7 cellular contexts compared by ENCODE assay signal in genomic region chr10:102675887-102676616, GRCh38. TPM values are rescaled to one million over a fixed set of nuclear protein-coding genes. Genes with fewer than 3 reads are reported as not detected.
DNase-seq lines count a peak whose midpoint lies in the region; ATAC-seq and TF ChIP-seq lines count a peak whose summit lies in the region.

No MANE protein-coding gene starts in this region.

- H3K27ac ChIP-seq in GM23338 (ENCODE audit: low read depth): 0 out of 2 replicates have a peak overlapping the region, but pooled peaks have one; percentile 50

- no peaks in the 10 kb centered on the region for H3K36me3 ChIP-seq in GM23338 (ENCODE audit: insufficient read depth)

- DNase-seq in GM23338 (ENCODE audit: low spot score): no peak
- peak; percentile 78 for DNase-seq in SKM-1 treated with dmso at 0.1 percent for 144 hours (lab: John Stamatoyannopoulos, UW; ENCODE audit: unreplicated experiment)
- peak; percentile 87 to 93 for DNase-seq in foreskin fibroblast
- DNase-seq in retinal pigment epithelial cell (ENCODE audit: low read depth): peak; percentile 65
- DNase-seq in NCI-H774 (lab: John Stamatoyannopoulos, UW): no peak
- no peak for DNase-seq in activated T-helper 2 cell treated with anti-CD3 and anti-CD28 coated beads, Interferon-gamma antibody, Interleukin-2, Interleukin-4, amounts not matched to agents 10 μg/mL and 5 μg/mL and 100 μg/mL, durations not matched to agents 14 hours and 24 hours and 36 hours (ENCODE audit: low spot score)
- no peak for DNase-seq in T-helper 9 cell

- H4K20me1 ChIP-seq in GM23338 (replicated peaks; ENCODE audit: insufficient read depth): no peaks in the 10 kb centered on the region; the same call in 1 of the 2 replicates

- TF ChIP-seq CTCF in GM23338 (conservative IDR thresholded peaks at IDR 0.05; ENCODE audit: low read depth in 2 of 2): no peak
- TF ChIP-seq CTCF in foreskin fibroblast (IDR thresholded peaks at IDR 0.05; ENCODE audit: low read depth, low read length): no peak
- TF ChIP-seq CTCF in retinal pigment epithelial cell (conservative IDR thresholded peaks at IDR 0.05; ENCODE audit: low read depth, low read length): no peak

- peak overlapping the region; percentile 40; the same call in 1 of the 2 replicates for H3K4me3 ChIP-seq in GM23338
- H3K4me3 ChIP-seq in foreskin fibroblast (ENCODE audit: low read depth in 1 of 2, low read length in 2 of 2): peak overlapping the region; percentile 18 to 31
- H3K4me3 ChIP-seq in retinal pigment epithelial cell (ENCODE audit: low read length): peak overlapping the region; percentile 14

- H3K4me2 ChIP-seq in GM23338: peak overlapping the region; percentile 72; the same call in 1 of the 2 replicates

- H3K36me3 Mint-ChIP-seq in GM23338 (ENCODE audit: low read depth): peaks cover 2% of the 10 kb centered on the region; the same call in 1 of the 3 replicates
- peaks cover 13% of the 10 kb centered on the region for H3K36me3 Mint-ChIP-seq in activated T-helper 2 cell treated with anti-CD3 and anti-CD28 coated beads, Interferon-gamma antibody, Interleukin-2, Interleukin-4, amounts not matched to agents 10 μg/mL and 5 μg/mL and 100 μg/mL, durations not matched to agents 14 hours and 24 hours and 36 hours (ENCODE audit: low read depth)

- H3K4me1 ChIP-seq in GM23338 (ENCODE audit: insufficient read depth): peaks cover 64% of the 10 kb centered on the region

- H3K9me2 ChIP-seq in GM23338 (ENCODE audit: insufficient read depth): no peaks in the 10 kb centered on the region

- no peak overlapping the region for H3K4me3 Mint-ChIP-seq in GM23338
- no peak overlapping the region for H3K4me3 Mint-ChIP-seq in activated T-helper 2 cell treated with anti-CD3 and anti-CD28 coated beads, Interferon-gamma antibody, Interleukin-2, Interleukin-4, amounts not matched to agents 10 μg/mL and 5 μg/mL and 100 μg/mL, durations not matched to agents 14 hours and 24 hours and 36 hours (ENCODE audit: low read depth)

- H3K27me3 Mint-ChIP-seq in GM23338 (ENCODE audit: insufficient read depth, low read depth, poor library complexity): peaks cover 25% of the 10 kb centered on the region
- no peaks in the 10 kb centered on the region for H3K27me3 Mint-ChIP-seq in activated T-helper 2 cell treated with anti-CD3 and anti-CD28 coated beads, Interferon-gamma antibody, Interleukin-2, Interleukin-4, amounts not matched to agents 10 μg/mL and 5 μg/mL and 100 μg/mL, durations not matched to agents 14 hours and 24 hours and 36 hours (ENCODE audit: low read depth)

- ATAC-seq in GM23338: no peak

- no peak overlapping the region for H3K27ac Mint-ChIP-seq in GM23338
- no peak overlapping the region for H3K27ac Mint-ChIP-seq in activated T-helper 2 cell treated with anti-CD3 and anti-CD28 coated beads, Interferon-gamma antibody, Interleukin-2, Interleukin-4, amounts not matched to agents 10 μg/mL and 5 μg/mL and 100 μg/mL, durations not matched to agents 14 hours and 24 hours and 36 hours

- no peaks in the 10 kb centered on the region for H3K27me3 ChIP-seq in GM23338 (ENCODE audit: insufficient read depth)

- no peak overlapping the region for H2AFZ ChIP-seq in GM23338

- H3F3A ChIP-seq in GM23338 (replicated peaks; ENCODE audit: low read depth): peaks cover 25% of the 10 kb centered on the region

- no peaks in the 10 kb centered on the region for H3K79me2 ChIP-seq in GM23338 (replicated peaks; ENCODE audit: insufficient read depth)

- H3K4me1 Mint-ChIP-seq in GM23338: peaks cover 70% of the 10 kb centered on the region
- H3K4me1 Mint-ChIP-seq in activated T-helper 2 cell treated with anti-CD3 and anti-CD28 coated beads, Interferon-gamma antibody, Interleukin-2, Interleukin-4, amounts not matched to agents 10 μg/mL and 5 μg/mL and 100 μg/mL, durations not matched to agents 14 hours and 24 hours and 36 hours (ENCODE audit: low read depth): peaks cover 30% of the 10 kb centered on the region

- no peaks in the 10 kb centered on the region for H3K9me3 Mint-ChIP-seq in GM23338
- no peaks in the 10 kb centered on the region for H3K9me3 Mint-ChIP-seq in activated T-helper 2 cell treated with anti-CD3 and anti-CD28 coated beads, Interferon-gamma antibody, Interleukin-2, Interleukin-4, amounts not matched to agents 10 μg/mL and 5 μg/mL and 100 μg/mL, durations not matched to agents 14 hours and 24 hours and 36 hours

- intact Hi-C loops in activated T-helper 2 cell treated with anti-CD3 and anti-CD28 coated beads, Interferon-gamma antibody, Interleukin-2, Interleukin-4, amounts not matched to agents 10 μg/mL and 5 μg/mL and 100 μg/mL, durations not matched to agents 14 hours and 24 hours and 36 hours (cut with micrococcal nuclease): loop anchor here (2.0 kb wide), 1 partner anchor 29 kb away; no protein-coding TSS in a partner anchor

TF ChIP-seq in GM23338, 12 proteins besides CTCF, POLR2A, EP300 and RAD21 (continues in another document):
- TF ChIP-seq, protein P1, sequence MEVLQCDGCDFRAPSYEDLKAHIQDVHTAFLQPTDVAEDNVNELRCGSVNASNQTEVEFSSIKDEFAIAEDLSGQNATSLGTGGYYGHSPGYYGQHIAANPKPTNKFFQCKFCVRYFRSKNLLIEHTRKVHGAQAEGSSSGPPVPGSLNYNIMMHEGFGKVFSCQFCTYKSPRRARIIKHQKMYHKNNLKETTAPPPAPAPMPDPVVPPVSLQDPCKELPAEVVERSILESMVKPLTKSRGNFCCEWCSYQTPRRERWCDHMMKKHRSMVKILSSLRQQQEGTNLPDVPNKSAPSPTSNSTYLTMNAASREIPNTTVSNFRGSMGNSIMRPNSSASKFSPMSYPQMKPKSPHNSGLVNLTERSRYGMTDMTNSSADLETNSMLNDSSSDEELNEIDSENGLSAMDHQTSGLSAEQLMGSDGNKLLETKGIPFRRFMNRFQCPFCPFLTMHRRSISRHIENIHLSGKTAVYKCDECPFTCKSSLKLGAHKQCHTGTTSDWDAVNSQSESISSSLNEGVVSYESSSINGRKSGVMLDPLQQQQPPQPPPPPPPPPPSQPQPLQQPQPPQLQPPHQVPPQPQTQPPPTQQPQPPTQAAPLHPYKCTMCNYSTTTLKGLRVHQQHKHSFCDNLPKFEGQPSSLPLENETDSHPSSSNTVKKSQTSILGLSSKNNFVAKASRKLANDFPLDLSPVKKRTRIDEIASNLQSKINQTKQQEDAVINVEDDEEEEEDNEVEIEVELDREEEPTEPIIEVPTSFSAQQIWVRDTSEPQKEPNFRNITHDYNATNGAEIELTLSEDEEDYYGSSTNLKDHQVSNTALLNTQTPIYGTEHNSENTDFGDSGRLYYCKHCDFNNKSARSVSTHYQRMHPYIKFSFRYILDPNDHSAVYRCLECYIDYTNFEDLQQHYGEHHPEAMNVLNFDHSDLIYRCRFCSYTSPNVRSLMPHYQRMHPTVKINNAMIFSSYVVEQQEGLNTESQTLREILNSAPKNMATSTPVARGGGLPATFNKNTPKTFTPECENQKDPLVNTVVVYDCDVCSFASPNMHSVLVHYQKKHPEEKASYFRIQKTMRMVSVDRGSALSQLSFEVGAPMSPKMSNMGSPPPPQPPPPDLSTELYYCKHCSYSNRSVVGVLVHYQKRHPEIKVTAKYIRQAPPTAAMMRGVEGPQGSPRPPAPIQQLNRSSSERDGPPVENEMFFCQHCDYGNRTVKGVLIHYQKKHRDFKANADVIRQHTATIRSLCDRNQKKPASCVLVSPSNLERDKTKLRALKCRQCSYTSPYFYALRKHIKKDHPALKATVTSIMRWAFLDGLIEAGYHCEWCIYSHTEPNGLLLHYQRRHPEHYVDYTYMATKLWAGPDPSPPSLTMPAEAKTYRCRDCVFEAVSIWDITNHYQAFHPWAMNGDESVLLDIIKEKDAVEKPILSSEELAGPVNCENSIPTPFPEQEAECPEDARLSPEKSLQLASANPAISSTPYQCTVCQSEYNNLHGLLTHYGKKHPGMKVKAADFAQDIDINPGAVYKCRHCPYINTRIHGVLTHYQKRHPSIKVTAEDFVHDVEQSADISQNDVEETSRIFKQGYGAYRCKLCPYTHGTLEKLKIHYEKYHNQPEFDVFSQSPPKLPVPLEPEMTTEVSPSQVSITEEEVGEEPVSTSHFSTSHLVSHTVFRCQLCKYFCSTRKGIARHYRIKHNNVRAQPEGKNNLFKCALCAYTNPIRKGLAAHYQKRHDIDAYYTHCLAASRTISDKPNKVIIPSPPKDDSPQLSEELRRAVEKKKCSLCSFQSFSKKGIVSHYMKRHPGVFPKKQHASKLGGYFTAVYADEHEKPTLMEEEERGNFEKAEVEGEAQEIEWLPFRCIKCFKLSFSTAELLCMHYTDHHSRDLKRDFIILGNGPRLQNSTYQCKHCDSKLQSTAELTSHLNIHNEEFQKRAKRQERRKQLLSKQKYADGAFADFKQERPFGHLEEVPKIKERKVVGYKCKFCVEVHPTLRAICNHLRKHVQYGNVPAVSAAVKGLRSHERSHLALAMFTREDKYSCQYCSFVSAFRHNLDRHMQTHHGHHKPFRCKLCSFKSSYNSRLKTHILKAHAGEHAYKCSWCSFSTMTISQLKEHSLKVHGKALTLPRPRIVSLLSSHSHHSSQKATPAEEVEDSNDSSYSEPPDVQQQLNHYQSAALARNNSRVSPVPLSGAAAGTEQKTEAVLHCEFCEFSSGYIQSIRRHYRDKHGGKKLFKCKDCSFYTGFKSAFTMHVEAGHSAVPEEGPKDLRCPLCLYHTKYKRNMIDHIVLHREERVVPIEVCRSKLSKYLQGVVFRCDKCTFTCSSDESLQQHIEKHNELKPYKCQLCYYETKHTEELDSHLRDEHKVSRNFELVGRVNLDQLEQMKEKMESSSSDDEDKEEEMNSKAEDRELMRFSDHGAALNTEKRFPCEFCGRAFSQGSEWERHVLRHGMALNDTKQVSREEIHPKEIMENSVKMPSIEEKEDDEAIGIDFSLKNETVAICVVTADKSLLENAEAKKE (CRISPR knock-in tag; IDR thresholded peaks at IDR 0.05): no peak
- TF ChIP-seq ZNF114 (CRISPR knock-in tag; IDR thresholded peaks at IDR 0.05): no peak
- TF ChIP-seq POLR2AphosphoS5 (IDR thresholded peaks at IDR 0.05; ENCODE audit: low read depth): no peak

RNA-seq across cellular contexts. Expression of gene TRIM8, which starts 31.8 kb away (rescaled TPM):
- total RNA-seq in GM23338 (2014; rRNA removed; shearing (Covaris generic)): 33.4 and 36.7 TPM in 2 replicates
- polyA plus RNA-seq in GM23338 (2016; fragmentation: Nextera tagmentation; extraction: Ambion mirVana): 15.1 and 20.2 TPM in 2 replicates
- 76.7 and 82.9 TPM in 2 replicates for total RNA-seq in activated T-helper 2 cell treated with anti-CD3 and anti-CD28 coated beads, Interferon-gamma antibody, Interleukin-2, Interleukin-4, amounts not matched to agents 10 μg/mL and 5 μg/mL and 100 μg/mL, durations not matched to agents 14 hours and 24 hours and 36 hours

RNA-seq across cellular contexts. Expression of gene ARL3, which starts 38.1 kb away (rescaled TPM):
- total RNA-seq in GM23338 (2014; rRNA removed; shearing (Covaris generic)): 8.5 and 9.4 TPM in 2 replicates
- polyA plus RNA-seq in GM23338 (2016; fragmentation: Nextera tagmentation; extraction: Ambion mirVana): 22.6 and 23.0 TPM in 2 replicates
- total RNA-seq in activated T-helper 2 cell treated with anti-CD3 and anti-CD28 coated beads, Interferon-gamma antibody, Interleukin-2, Interleukin-4, amounts not matched to agents 10 μg/mL and 5 μg/mL and 100 μg/mL, durations not matched to agents 14 hours and 24 hours and 36 hours: 11.1 and 12.2 TPM in 2 replicates

RNA-seq across cellular contexts. Expression of gene SFXN2, which starts 38.4 kb away (rescaled TPM):
- total RNA-seq in GM23338 (2014; rRNA removed; shearing (Covaris generic)): 5.7 and 9.1 TPM in 2 replicates
- 6.2 and 7.2 TPM in 2 replicates for polyA plus RNA-seq in GM23338 (2016; fragmentation: Nextera tagmentation; extraction: Ambion mirVana)
- total RNA-seq in activated T-helper 2 cell treated with anti-CD3 and anti-CD28 coated beads, Interferon-gamma antibody, Interleukin-2, Interleukin-4, amounts not matched to agents 10 μg/mL and 5 μg/mL and 100 μg/mL, durations not matched to agents 14 hours and 24 hours and 36 hours: 52.2 and 54.0 TPM in 2 replicates

Comparison
In these comparisons a context has a peak if more than half of its experiments do, and no peak if none do; other contexts are left out.
1. DNase-seq: peak in SKM-1 treated with dmso at 0.1 percent for 144 hours (single experiment), foreskin fibroblast (2 of 2) and retinal pigment epithelial cell (single experiment); none in GM23338 (single experiment), NCI-H774 (single experiment), activated T-helper 2 cell treated with anti-CD3 and anti-CD28 coated beads, Interferon-gamma antibody, Interleukin-2, Interleukin-4, amounts not matched to agents 10 μg/mL and 5 μg/mL and 100 μg/mL, durations not matched to agents 14 hours and 24 hours and 36 hours (single experiment) and T-helper 9 cell (single experiment).
2. Peak in every context shown above with its lines, with median percentiles within 50 percentile points of each other: H3K4me3 ChIP-seq.